Comparison of ENCODE assay signal across 28 cellular contexts in the genomic region with DNA sequence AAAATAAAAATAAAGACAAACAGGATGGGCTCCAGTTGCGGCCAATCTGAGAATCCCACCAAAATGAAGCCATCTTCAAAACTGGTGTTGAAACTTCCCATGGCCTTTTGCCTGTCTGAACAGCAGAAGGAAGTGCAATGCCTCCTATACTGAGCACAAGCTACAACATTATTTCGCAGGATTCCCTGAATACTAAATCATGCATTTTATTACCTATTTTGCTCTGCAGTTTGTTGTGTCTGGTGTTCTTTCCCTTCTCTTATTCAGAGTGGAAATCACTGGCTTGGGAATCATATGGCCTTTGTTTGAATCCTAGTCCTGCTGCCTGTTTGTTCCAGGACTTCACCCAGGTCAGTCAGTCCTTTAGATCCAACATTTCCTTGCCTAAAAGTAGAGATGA. TPM values are rescaled to one million over a fixed set of nuclear protein-coding genes. Genes with fewer than 3 reads are reported as not detected.
A peak's percentile ranks its signal among the peaks of the same experiment; 100 is the strongest.
DNase-seq lines count a peak whose midpoint lies in the region; ATAC-seq, FAIRE-seq and TF ChIP-seq lines count a peak whose summit lies in the region.
"Had no signal": no experiment of that assay in that cellular context is flagged by ENCODE, and none has a peak within 500 bp of the region (broad histone marks: within the 10 kb centered on the region; RNA-seq: fewer than 3 reads in every experiment).

A gene with protein sequence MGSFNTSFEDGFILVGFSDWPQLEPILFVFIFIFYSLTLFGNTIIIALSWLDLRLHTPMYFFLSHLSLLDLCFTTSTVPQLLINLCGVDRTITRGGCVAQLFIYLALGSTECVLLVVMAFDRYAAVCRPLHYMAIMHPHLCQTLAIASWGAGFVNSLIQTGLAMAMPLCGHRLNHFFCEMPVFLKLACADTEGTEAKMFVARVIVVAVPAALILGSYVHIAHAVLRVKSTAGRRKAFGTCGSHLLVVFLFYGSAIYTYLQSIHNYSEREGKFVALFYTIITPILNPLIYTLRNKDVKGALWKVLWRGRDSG (minus strand): TSS at position 101 of the 400 bp plus-strand sequence. CDS start 0 bp downstream, at position 101.

- no peak for ATAC-seq in GM19463 (IDR thresholded peaks at IDR 0.05; ENCODE audit: unreplicated experiment)
- ATAC-seq: CD8-positive, alpha-beta T cell had no signal

- no peaks in the 10 kb centered on the region for H3K79me2 ChIP-seq in trophoblast cell (ENCODE audit: control insufficient read depth, insufficient read depth, low read length, poor library complexity)

- H4K12ac ChIP-seq in trophoblast cell (ENCODE audit: low read depth, low read length) = no peak within 1 kb of the TSS

- H3K27ac ChIP-seq in neuronal stem cell (replicated peaks; ENCODE audit: low read length) (no peak within 1 kb of the TSS), trophoblast cell (ENCODE audit: low read depth, low read length) (no peak within 1 kb of the TSS)
- H3K27ac ChIP-seq: BLaER1 had no signal

- H3K18ac ChIP-seq in neuronal stem cell (ENCODE audit: low read length) (no peak within 1 kb of the TSS), trophoblast cell (ENCODE audit: low read length) (no peak within 1 kb of the TSS)

- H2BK120ac ChIP-seq in neuronal stem cell (ENCODE audit: low read depth, low read length) = no peak within 1 kb of the TSS
- H2BK120ac ChIP-seq in trophoblast cell (ENCODE audit: insufficient read depth, low read length, poor library complexity) = no peak within 1 kb of the TSS

- H3K9ac ChIP-seq in neuronal stem cell (ENCODE audit: low read depth, low read length, poor library complexity) (no peak within 1 kb of the TSS), trophoblast cell (ENCODE audit: low read length) (no peak within 1 kb of the TSS)
- H3K9ac ChIP-seq: BLaER1 had no signal

- H4K91ac ChIP-seq in neuronal stem cell (ENCODE audit: low read depth, low read length, poor library complexity) = no peak within 1 kb of the TSS
- H4K91ac ChIP-seq in trophoblast cell (ENCODE audit: low read depth, low read length) = no peak within 1 kb of the TSS

- H3K23ac ChIP-seq in neuronal stem cell (ENCODE audit: low read depth, low read length, poor library complexity) (peak within 1 kb of the TSS; percentile 47), trophoblast cell (ENCODE audit: low read length) (peak within 1 kb of the TSS; percentile 28)

- WGBS in neuronal stem cell (ENCODE audit: extremely low coverage in 2 of 2, insufficient read length in 2 of 2, insufficient replicate concordance in 1 of 2), 2 donors = no CpG with 5 or more reads among the region's 2 CpGs
- whole genome bisulfite sequencing in trophoblast cell (ENCODE audit: extremely low coverage, insufficient coverage, insufficient read length) = no CpG with 5 or more reads among the region's 2 CpGs

- no peaks in the 10 kb centered on the region for H3K4me1 ChIP-seq in neuronal stem cell (ENCODE audit: control insufficient read depth in 2 of 2, insufficient read depth in 1 of 2, low read depth in 1 of 2, low read length in 2 of 2)
- no peaks in the 10 kb centered on the region for H3K4me1 ChIP-seq in trophoblast cell (ENCODE audit: control insufficient read depth in 1 of 2, insufficient read depth in 2 of 2, low read length in 2 of 2)
- H3K4me1 ChIP-seq: BE2C, BLaER1 had no signal

- H3K4me3 ChIP-seq in bronchial epithelial cell (ENCODE audit: low read depth, low read length) (no peak within 1 kb of the TSS), neuronal stem cell (ENCODE audit: low read length in 2 of 2) (no peak within 1 kb of the TSS), trophoblast cell (ENCODE audit: low read depth, low read length) (no peak within 1 kb of the TSS)
- H3K4me3 ChIP-seq: BLaER1 had no signal

- no peak within 1 kb of the TSS for H3K14ac ChIP-seq in neuronal stem cell (ENCODE audit: low read length)
- no peak within 1 kb of the TSS for H3K14ac ChIP-seq in trophoblast cell (ENCODE audit: low read length)

- H2BK12ac ChIP-seq in neuronal stem cell (ENCODE audit: low read length) (no peak within 1 kb of the TSS), trophoblast cell (ENCODE audit: low read length) (no peak within 1 kb of the TSS)

- no peak within 1 kb of the TSS for H3K4ac ChIP-seq in neuronal stem cell (ENCODE audit: low read length)
- H3K4ac ChIP-seq in trophoblast cell (ENCODE audit: low read depth, low read length) = no peak within 1 kb of the TSS

- H4K8ac ChIP-seq in neuronal stem cell (ENCODE audit: low read depth, low read length) (no peak within 1 kb of the TSS), trophoblast cell (ENCODE audit: low read depth, low read length) (no peak within 1 kb of the TSS)

- H2BK5ac ChIP-seq in neuronal stem cell (ENCODE audit: low read length) (no peak within 1 kb of the TSS), trophoblast cell (ENCODE audit: low read depth, low read length, poor library complexity) (no peak within 1 kb of the TSS)

- H2BK15ac ChIP-seq in neuronal stem cell (ENCODE audit: low read length) = no peak within 1 kb of the TSS

- no peak for TF ChIP-seq CTCF in bronchial epithelial cell (IDR thresholded peaks at IDR 0.05; ENCODE audit: insufficient read depth, low read length, severe bottlenecking)

- H3K36me3 ChIP-seq in bronchial epithelial cell (ENCODE audit: control insufficient read depth, insufficient read depth, low read length) (no peaks in the 10 kb centered on the region), neuronal stem cell (replicated peaks in 1 of 2; ENCODE audit: control insufficient read depth in 2 of 2, insufficient read depth in 2 of 2, low read length in 2 of 2) (no peaks in the 10 kb centered on the region), trophoblast cell (ENCODE audit: control insufficient read depth in 1 of 2, insufficient read depth in 2 of 2, low read length in 2 of 2) (no peaks in the 10 kb centered on the region)
- H3K36me3 ChIP-seq: BE2C, BLaER1 had no signal

- H2AK5ac ChIP-seq in neuronal stem cell (ENCODE audit: low read depth, low read length) (no peak within 1 kb of the TSS), trophoblast cell (ENCODE audit: low read length) (no peak within 1 kb of the TSS)

- H3K27me3 ChIP-seq in bronchial epithelial cell (ENCODE audit: control insufficient read depth, insufficient read depth, low read length) = no peaks in the 10 kb centered on the region
- peaks cover 0 to 17% (median 0%) of the 10 kb centered on the region in 3 experiments for H3K27me3 ChIP-seq in neuronal stem cell (ENCODE audit: control insufficient read depth in 3 of 3, insufficient read depth in 3 of 3, low read depth in 1 of 3, low read length in 3 of 3)
- H3K27me3 ChIP-seq in trophoblast cell (ENCODE audit: insufficient read depth, low read length) = no peaks in the 10 kb centered on the region
- H3K27me3 ChIP-seq: BLaER1 had no signal

- peak; percentile 20 for FAIRE-seq in HTR-8/SVneo (lab: Jason Lieb, UNC)
- FAIRE-seq in bronchial epithelial cell (lab: Jason Lieb, UNC) = peak; percentile 68
- FAIRE-seq: A204.1, D721Med, GM12891, GM19239 had no signal

- no peaks in the 10 kb centered on the region for H3K79me1 ChIP-seq in neuronal stem cell (ENCODE audit: low read depth, low read length)
- H3K79me1 ChIP-seq in trophoblast cell (ENCODE audit: low read length) = no peaks in the 10 kb centered on the region

- H2AFZ ChIP-seq in neuronal stem cell (ENCODE audit: low read length) = no peak within 1 kb of the TSS
- no peak within 1 kb of the TSS for H2AFZ ChIP-seq in trophoblast cell (ENCODE audit: insufficient read depth, low read length, poor library complexity)

- DNase-seq in HTR-8/SVneo (ENCODE audit: insufficient read length, low spot score) (no peak), bronchial epithelial cell (ENCODE audit: low read depth) (no peak), neuronal stem cell (ENCODE audit: low spot score) (no peak), trophoblast cell (no peak), GM03348 (ENCODE audit: low spot score) (no peak), DMS53 treated with DMSO at 0.1 percent for 48 hours (lab: John Stamatoyannopoulos, UW; ENCODE audit: unreplicated experiment) (no peak)
- DNase-seq in stimulated activated CD4-positive, alpha-beta T cell treated with anti-CD3 and anti-CD28 coated beads, Interleukin-15, amount 100 ng/mL, for 24 hours = no peak
- DNase-seq: ACHN; BE2C; C1 segment of cervical spinal cord; Caco-2; Calu3; CD4-positive, alpha-beta T cell; CD8-positive, alpha-beta T cell; DMS79; DND-41; GDM1 had no signal

- H3K9me3 ChIP-seq in neuronal stem cell (replicated peaks in 1 of 2; ENCODE audit: control insufficient read depth in 2 of 2, insufficient read depth in 1 of 2, low read depth in 1 of 2, low read length in 2 of 2) (no peaks in the 10 kb centered on the region), trophoblast cell (ENCODE audit: insufficient read depth, low read depth, low read length) (peaks cover 3% of the 10 kb centered on the region)
- H3K9me3 ChIP-seq: BE2C, BLaER1 had no signal

- H3K4me2 ChIP-seq in neuronal stem cell (ENCODE audit: insufficient read depth, low read length, poor library complexity, severe bottlenecking) (no peak within 1 kb of the TSS), trophoblast cell (ENCODE audit: low read length) (no peak within 1 kb of the TSS)
- H3K4me2 ChIP-seq: BLaER1 had no signal

RNA-seq across cellular contexts. Expression of the gene that starts here (rescaled TPM):
- not detected in 2 replicates for total RNA-seq in bronchial epithelial cell
- polyA plus RNA-seq in neuronal stem cell (2013, experiment 1 of 2) = not detected
- not detected for polyA plus RNA-seq in neuronal stem cell (2013, experiment 2 of 2)
- not detected in 2 replicates for polyA plus RNA-seq in trophoblast cell (2013)
- total RNA-seq: A673; Caco-2; Calu3; CD4-positive, alpha-beta T cell; CD8-positive, alpha-beta T cell; Daoy; G401 had no signal
- polyA plus RNA-seq: AG04450, CD14-positive monocyte had no signal
